21 cellular contexts compared by ENCODE assay signal in genomic region chr12:94900496-94900895, GRCh38.
"Had no signal": no experiment of that assay in that cellular context is flagged by ENCODE, and none has a peak within 500 bp of the region (broad histone marks: within the 10 kb centered on the region; RNA-seq: fewer than 3 reads in every experiment).

No MANE protein-coding gene starts in this region.

- H3K4me3 ChIP-seq: coronary artery, dorsolateral prefrontal cortex, esophagus squamous epithelium, gastrocnemius medialis, heart right ventricle, left lung, lower lobe of right lung, mucosa of descending colon had no signal

- H3K4me1 Mint-ChIP-seq: mesothelial cell of epicardium had no signal

- DNase-seq: dermis blood vessel endothelial cell; dorsolateral prefrontal cortex; effector CD4-positive, alpha-beta T cell; effector memory CD4-positive, alpha-beta T cell; esophagus squamous epithelium; foreskin fibroblast; foreskin melanocyte; gastrocnemius medialis; glutamatergic neuron; head of caudate nucleus; heart right ventricle; hippocampal formation; left cardiac atrium; left lung; left ventricle myocardium superior; lower lobe of right lung; mesenchymal stem cell; mucosa of descending colon; naive B cell had no signal

- H3K27ac ChIP-seq: coronary artery, dorsolateral prefrontal cortex, esophagus squamous epithelium, gastrocnemius medialis, heart right ventricle, left lung, lower lobe of right lung had no signal

- H3K4me1 ChIP-seq: esophagus squamous epithelium, gastrocnemius medialis, heart right ventricle, left lung, lower lobe of right lung had no signal

- H3K27ac Mint-ChIP-seq: mesothelial cell of epicardium had no signal

- H3K9me3 ChIP-seq: gastrocnemius medialis, left lung, lower lobe of right lung had no signal

- H3K27me3 ChIP-seq: esophagus squamous epithelium, gastrocnemius medialis, heart right ventricle, left lung had no signal

- H3K4me3 Mint-ChIP-seq: mesothelial cell of epicardium, naive B cell had no signal

- H3K36me3 Mint-ChIP-seq: mesothelial cell of epicardium, naive B cell had no signal

- H3K36me3 ChIP-seq: esophagus squamous epithelium, gastrocnemius medialis, heart right ventricle, left lung, lower lobe of right lung had no signal

- ATAC-seq: gastrocnemius medialis, heart right ventricle, left cardiac atrium, left lung, left ventricle myocardium superior, lower lobe of right lung, mucosa of descending colon had no signal
